In genomic region chrX:119605739-119606507, GRCh38 we compare ENCODE assay signal across 8 cellular contexts. TPM values are rescaled to one million over a fixed set of nuclear protein-coding genes. Genes with fewer than 3 reads are reported as not detected.
DNase-seq lines count a peak whose midpoint lies in the region; ATAC-seq, FAIRE-seq and TF ChIP-seq lines count a peak whose summit lies in the region.

Gene NKRF (minus strand): TSS chrX:119606424.

- no peaks in the 10 kb centered on the region for H3K36me3 Mint-ChIP-seq in astrocyte (ENCODE audit: low read depth, unreplicated experiment)

- ATAC-seq in HG02610 (IDR thresholded peaks at IDR 0.05; ENCODE audit: unreplicated experiment): peak; percentile 28

- 0 to 1% methylated on average over 76 to 78 of the region's 78 CpGs for WGBS in sigmoid colon, 2 donors

- H3K4me3 ChIP-seq in astrocyte (ENCODE audit: insufficient read depth, low read depth, low read length) (peak within 1 kb of the TSS; percentile 83), sigmoid colon (peak within 1 kb of the TSS; percentile 71 to 75 (median 74))

- H3K4me1 Mint-ChIP-seq in astrocyte (ENCODE audit: low read depth, unreplicated experiment): peaks cover 4% of the 10 kb centered on the region

- no peaks in the 10 kb centered on the region for H3K27me3 Mint-ChIP-seq in astrocyte (ENCODE audit: low read depth, unreplicated experiment)

- peaks cover 4% of the 10 kb centered on the region for H3K4me1 ChIP-seq in astrocyte (ENCODE audit: insufficient read depth, low read length)
- peaks cover 0 to 5% (median 0%) of the 10 kb centered on the region in 4 donors for H3K4me1 ChIP-seq in sigmoid colon

- TF ChIP-seq CTCF in astrocyte (IDR thresholded peaks at IDR 0.05; ENCODE audit: insufficient read depth, low read depth, low read length): no peak
- no peak for TF ChIP-seq CTCF in sigmoid colon (IDR thresholded peaks at IDR 0.05)

- H2AFZ ChIP-seq in astrocyte (ENCODE audit: low read depth, low read length): peak within 1 kb of the TSS; percentile 93

- H3K27ac ChIP-seq in astrocyte (ENCODE audit: low read depth, low read length) (peak within 1 kb of the TSS; percentile 83), sigmoid colon (peak within 1 kb of the TSS; percentile 82 to 94 (median 87))

- TF ChIP-seq POLR2A in GM12892 (IDR thresholded peaks at IDR 0.05; ENCODE audit: low read depth, low read length) (peak; percentile 96), sigmoid colon (IDR thresholded peaks at IDR 0.05) (peak; percentile 83)

- H3K9me3 ChIP-seq in astrocyte (ENCODE audit: insufficient read depth, low read depth, low read length): no peaks in the 10 kb centered on the region
- no peaks in the 10 kb centered on the region for H3K9me3 ChIP-seq in sigmoid colon

- H3K4me3 Mint-ChIP-seq in astrocyte (ENCODE audit: unreplicated experiment): peak within 1 kb of the TSS; percentile 93

- DNase-seq in GM12892 (ENCODE audit: insufficient read length): peak; percentile 60
- peak; percentile 95 for DNase-seq in NCI-H1092 treated with DMSO at 0.1 percent for 48 hours (lab: John Stamatoyannopoulos, UW)
- DNase-seq in T-helper 2 cell: peak; percentile 74 to 93 (median 85)
- peak; percentile 73 for DNase-seq in astrocyte (ENCODE audit: low read depth)
- DNase-seq in hypothalamus (lab: John Stamatoyannopoulos, UW): peak; percentile 2 to 86 (median 71)
- DNase-seq in sigmoid colon: peak; percentile 97
- no peak for DNase-seq in pons (ENCODE audit: low spot score)

- peaks cover 27% of the 10 kb centered on the region for H4K20me1 ChIP-seq in astrocyte (ENCODE audit: insufficient read depth, low read length)

- no peaks in the 10 kb centered on the region for H3K27me3 ChIP-seq in astrocyte (ENCODE audit: insufficient read depth, low read length)
- no peaks in the 10 kb centered on the region for H3K27me3 ChIP-seq in sigmoid colon

- peaks cover 46% of the 10 kb centered on the region for H3K79me2 ChIP-seq in astrocyte (ENCODE audit: insufficient read depth, low read length)

- no peak for TF ChIP-seq EP300 in sigmoid colon (IDR thresholded peaks at IDR 0.05)

- peak within 1 kb of the TSS; percentile 94 for H3K27ac Mint-ChIP-seq in astrocyte (ENCODE audit: unreplicated experiment)

- intact Hi-C loops in sigmoid colon (cut with DNase I): loop anchor here (2.0 to 10.0 kb wide), 4 partner anchors 29 to 249 kb away; partner anchors contain the start of gene UPF3B

- H3K36me3 ChIP-seq in astrocyte (ENCODE audit: insufficient read depth, low read length) (no peaks in the 10 kb centered on the region), sigmoid colon (no peaks in the 10 kb centered on the region)

- peak within 1 kb of the TSS; percentile 96 for H3K4me2 ChIP-seq in astrocyte (ENCODE audit: low read length)

- FAIRE-seq in GM12892 (lab: Jason Lieb, UNC) (peak; percentile 85), astrocyte (lab: Jason Lieb, UNC) (no peak)

- no peaks in the 10 kb centered on the region for H3K9me3 Mint-ChIP-seq in astrocyte (ENCODE audit: unreplicated experiment)

- H3K9ac ChIP-seq in astrocyte (ENCODE audit: low read length): peak within 1 kb of the TSS; percentile 97

RNA-seq across cellular contexts. Expression of gene NKRF, which starts in this region (rescaled TPM):
- 12.5 TPM for polyA plus RNA-seq in GM12892 (2012; ENCODE audit: missing spikeins)
- total RNA-seq in astrocyte (10.8 and 11.6 TPM in 2 replicates), sigmoid colon (1 to 10 TPM; 4.8 to 6.1 (median 5.0) TPM)
- polyA plus RNA-seq in sigmoid colon: 1 to 10 TPM; 2.4 to 5.3 (median 2.5) TPM
